In genomic region chr17:43768382-43768781, GRCh38 we compare ENCODE assay signal across 1 cellular context.
A peak's percentile ranks its signal among the peaks of the same experiment; 100 is the strongest.
TF ChIP-seq lines count a peak whose summit lies in the region.

No MANE protein-coding gene starts in this region.

TF ChIP-seq in HepG2, 621 proteins besides CTCF, POLR2A, EP300 and RAD21:
- no peak for TF ChIP-seq ZMYM3 (CRISPR knock-in tag; IDR thresholded peaks at IDR 0.05)
- TF ChIP-seq BCL6 (CRISPR knock-in tag; IDR thresholded peaks at IDR 0.05), result no peak
- TF ChIP-seq RORA (CRISPR knock-in tag; IDR thresholded peaks at IDR 0.05), result no peak
- no peak for TF ChIP-seq ZNF33B (CRISPR knock-in tag; IDR thresholded peaks at IDR 0.05)
- peak; percentile 9 for TF ChIP-seq AGO2 (optimal IDR thresholded peaks at IDR 0.05; ENCODE audit: low read depth, low read length)
- no peak for TF ChIP-seq PAWR (CRISPR knock-in tag; IDR thresholded peaks at IDR 0.05; ENCODE audit: borderline replicate concordance)
- TF ChIP-seq CENPBD1 (CRISPR knock-in tag; IDR thresholded peaks at IDR 0.05; ENCODE audit: borderline replicate concordance, low read depth), result no peak
- TF ChIP-seq NRL (CRISPR knock-in tag; IDR thresholded peaks at IDR 0.05; ENCODE audit: borderline replicate concordance), result no peak
- no peak for TF ChIP-seq LBX2 (CRISPR knock-in tag; IDR thresholded peaks at IDR 0.05; ENCODE audit: borderline replicate concordance)
